Comparison of ENCODE assay signal across 34 cellular contexts in genomic region chr2:208565690-208566421, GRCh38.
"Had no signal": no experiment of that assay in that cellular context is flagged by ENCODE, and none has a peak within 500 bp of the region (broad histone marks: within the 10 kb centered on the region; RNA-seq: fewer than 3 reads in every experiment).

No MANE protein-coding gene starts in this region.

- H3K4me1 Mint-ChIP-seq: activated B cell treated with CpG ODN at 0.5 μM for 24 hours; activated CD8-positive, alpha-beta memory T cell treated with anti-CD3 and anti-CD28 coated beads, Interleukin-2, amount 10 ng/mL, durations not matched to agents 7 days and 5 days; activated naive CD4-positive, alpha-beta T cell treated with anti-CD3 and anti-CD28 coated beads, Interleukin-2, amount 50 U/mL, for 24 hours; activated naive CD8-positive, alpha-beta T cell treated with anti-CD3 and anti-CD28 coated beads for 36 hours; activated naive CD8-positive, alpha-beta T cell treated with anti-CD3 and anti-CD28 coated beads, Interleukin-2, amount 50 U/mL, for 24 hours; T-helper 17 cell had no signal

- H3K9me3 ChIP-seq: adrenal gland, body of pancreas, esophagus squamous epithelium had no signal

- H3K27ac Mint-ChIP-seq: activated B cell treated with CpG ODN at 0.5 μM for 24 hours; activated CD4-positive, alpha-beta memory T cell treated with anti-CD3 and anti-CD28 coated beads for 36 hours; activated CD8-positive, alpha-beta memory T cell treated with anti-CD3 and anti-CD28 coated beads, Interleukin-2, amount 10 ng/mL, durations not matched to agents 7 days and 5 days; activated CD8-positive, alpha-beta T cell treated with anti-CD3 and anti-CD28 coated beads, Interleukin-2, amount 10 ng/mL, durations not matched to agents 7 days and 5 days; activated naive CD4-positive, alpha-beta T cell treated with anti-CD3 and anti-CD28 coated beads for 36 hours; activated naive CD4-positive, alpha-beta T cell treated with anti-CD3 and anti-CD28 coated beads, Interleukin-2, amount 50 U/mL, for 24 hours; activated naive CD8-positive, alpha-beta T cell treated with anti-CD3 and anti-CD28 coated beads for 36 hours; activated naive CD8-positive, alpha-beta T cell treated with anti-CD3 and anti-CD28 coated beads, Interleukin-2, amount 50 U/mL, for 24 hours; activated T-helper 1 cell treated with anti-CD3 and anti-CD28 coated beads, Interleukin-12 subunit alpha, Interleukin-12 subunit beta, Interleukin-2, Interleukin-4 antibody, amounts not matched to agents 30 ng/mL and 10 ng/mL and 1 ng/mL, durations not matched to agents 14 hours and 24 hours and 36 hours; activated T-helper 2 cell treated with anti-CD3 and anti-CD28 coated beads, Interferon-gamma antibody, Interleukin-2, Interleukin-4, amounts not matched to agents 10 μg/mL and 5 μg/mL and 100 μg/mL, durations not matched to agents 14 hours and 24 hours and 36 hours; effector memory CD8-positive, alpha-beta T cell; T-helper 17 cell; T-helper 2 cell treated with Interferon-gamma antibody and Interleukin-4, amounts not matched to agents 5 μg/mL and 100 μg/mL, for 36 hours had no signal

- FAIRE-seq: colon had no signal

- DNase-seq: activated B cell treated with CpG ODN at 0.5 μM for 24 hours; activated CD4-positive, alpha-beta memory T cell treated with anti-CD3 and anti-CD28 coated beads for 36 hours; activated CD4-positive, alpha-beta T cell treated with anti-CD3 and anti-CD28 coated beads for 48 hours; activated CD8-positive, alpha-beta memory T cell treated with anti-CD3 and anti-CD28 coated beads, Interleukin-2, amount 10 ng/mL, durations not matched to agents 7 days and 5 days; activated CD8-positive, alpha-beta memory T cell treated with anti-CD3 and anti-CD28 coated beads, Interleukin-2, amount 50 U/mL, for 4 hours; activated CD8-positive, alpha-beta T cell treated with anti-CD3 and anti-CD28 coated beads, Interleukin-2, amount 10 ng/mL, durations not matched to agents 7 days and 5 days; activated effector memory CD4-positive, alpha-beta T cell treated with anti-CD3 and anti-CD28 coated beads, Interleukin-2, amount 50 U/mL, for 16 hours; activated naive CD4-positive, alpha-beta T cell treated with anti-CD3 and anti-CD28 coated beads for 36 hours; activated naive CD8-positive, alpha-beta T cell treated with anti-CD3 and anti-CD28 coated beads for 36 hours; activated naive CD8-positive, alpha-beta T cell treated with anti-CD3 and anti-CD28 coated beads, Interleukin-2, amount 50 U/mL, for 24 hours; activated T-cell treated with anti-CD3 and anti-CD28 coated beads, Interleukin-2, amount 50 U/mL, for 1 hour; activated T-cell treated with anti-CD3 and anti-CD28 coated beads, Interleukin-2, amount 50 U/mL, for 48 hours; adrenal gland; amygdala; aorta; body of pancreas; caudate nucleus; cortex of kidney; dermis blood vessel endothelial cell; effector CD4-positive, alpha-beta T cell; effector memory CD8-positive, alpha-beta T cell; esophagus squamous epithelium; foreskin melanocyte; head of caudate nucleus; T-helper 1 cell; T-helper 17 cell; T1000; WERI-Rb-1 had no signal

- H3K27me3 ChIP-seq: adrenal gland, body of pancreas, gastroesophageal sphincter had no signal

- H3K4me3 ChIP-seq: adrenal gland, body of pancreas, esophagus squamous epithelium, gastroesophageal sphincter had no signal

- H3K9me3 Mint-ChIP-seq: activated naive CD4-positive, alpha-beta T cell treated with anti-CD3 and anti-CD28 coated beads, Interleukin-2, amount 50 U/mL, for 24 hours; activated T-helper 1 cell treated with anti-CD3 and anti-CD28 coated beads, Interleukin-12 subunit alpha, Interleukin-12 subunit beta, Interleukin-2, Interleukin-4 antibody, amounts not matched to agents 30 ng/mL and 10 ng/mL and 1 ng/mL, durations not matched to agents 14 hours and 24 hours and 36 hours; activated T-helper 2 cell treated with anti-CD3 and anti-CD28 coated beads, Interferon-gamma antibody, Interleukin-2, Interleukin-4, amounts not matched to agents 10 μg/mL and 5 μg/mL and 100 μg/mL, durations not matched to agents 14 hours and 24 hours and 36 hours; T-helper 2 cell treated with Interferon-gamma antibody and Interleukin-4, amounts not matched to agents 5 μg/mL and 100 μg/mL, for 36 hours had no signal

- H3K36me3 Mint-ChIP-seq: activated CD4-positive, alpha-beta memory T cell treated with anti-CD3 and anti-CD28 coated beads for 36 hours; activated CD8-positive, alpha-beta memory T cell treated with anti-CD3 and anti-CD28 coated beads, Interleukin-2, amount 10 ng/mL, durations not matched to agents 7 days and 5 days; activated naive CD4-positive, alpha-beta T cell treated with anti-CD3 and anti-CD28 coated beads, Interleukin-2, amount 50 U/mL, for 24 hours; activated naive CD8-positive, alpha-beta T cell treated with anti-CD3 and anti-CD28 coated beads for 36 hours had no signal

- H3K27ac ChIP-seq: adrenal gland, body of pancreas, esophagus squamous epithelium, gastroesophageal sphincter, WERI-Rb-1 had no signal

- H3K36me3 ChIP-seq: adrenal gland, esophagus squamous epithelium, gastroesophageal sphincter, WERI-Rb-1 had no signal

- H3K4me1 ChIP-seq: adrenal gland, body of pancreas, esophagus squamous epithelium, gastroesophageal sphincter had no signal

- H3K4me3 Mint-ChIP-seq: activated B cell treated with CpG ODN at 0.5 μM for 24 hours; activated CD4-positive, alpha-beta memory T cell treated with anti-CD3 and anti-CD28 coated beads for 36 hours; activated CD8-positive, alpha-beta memory T cell treated with anti-CD3 and anti-CD28 coated beads, Interleukin-2, amount 10 ng/mL, durations not matched to agents 7 days and 5 days; activated CD8-positive, alpha-beta T cell treated with anti-CD3 and anti-CD28 coated beads, Interleukin-2, amount 10 ng/mL, durations not matched to agents 7 days and 5 days; activated naive CD4-positive, alpha-beta T cell treated with anti-CD3 and anti-CD28 coated beads for 36 hours; activated naive CD4-positive, alpha-beta T cell treated with anti-CD3 and anti-CD28 coated beads, Interleukin-2, amount 50 U/mL, for 24 hours; activated naive CD8-positive, alpha-beta T cell treated with anti-CD3 and anti-CD28 coated beads for 36 hours; activated naive CD8-positive, alpha-beta T cell treated with anti-CD3 and anti-CD28 coated beads, Interleukin-2, amount 50 U/mL, for 24 hours; activated T-helper 1 cell treated with anti-CD3 and anti-CD28 coated beads, Interleukin-12 subunit alpha, Interleukin-12 subunit beta, Interleukin-2, Interleukin-4 antibody, amounts not matched to agents 30 ng/mL and 10 ng/mL and 1 ng/mL, durations not matched to agents 14 hours and 24 hours and 36 hours; effector memory CD8-positive, alpha-beta T cell; T-helper 17 cell; T-helper 2 cell treated with Interferon-gamma antibody and Interleukin-4, amounts not matched to agents 5 μg/mL and 100 μg/mL, for 36 hours had no signal

- H3K27me3 Mint-ChIP-seq: activated B cell treated with CpG ODN at 0.5 μM for 24 hours; activated CD4-positive, alpha-beta memory T cell treated with anti-CD3 and anti-CD28 coated beads for 36 hours; activated CD8-positive, alpha-beta memory T cell treated with anti-CD3 and anti-CD28 coated beads, Interleukin-2, amount 10 ng/mL, durations not matched to agents 7 days and 5 days; activated naive CD4-positive, alpha-beta T cell treated with anti-CD3 and anti-CD28 coated beads, Interleukin-2, amount 50 U/mL, for 24 hours; activated naive CD8-positive, alpha-beta T cell treated with anti-CD3 and anti-CD28 coated beads for 36 hours; activated naive CD8-positive, alpha-beta T cell treated with anti-CD3 and anti-CD28 coated beads, Interleukin-2, amount 50 U/mL, for 24 hours; effector memory CD8-positive, alpha-beta T cell; T-helper 17 cell had no signal
